ENCODE assay signal across 22 cellular contexts in the genomic region with DNA sequence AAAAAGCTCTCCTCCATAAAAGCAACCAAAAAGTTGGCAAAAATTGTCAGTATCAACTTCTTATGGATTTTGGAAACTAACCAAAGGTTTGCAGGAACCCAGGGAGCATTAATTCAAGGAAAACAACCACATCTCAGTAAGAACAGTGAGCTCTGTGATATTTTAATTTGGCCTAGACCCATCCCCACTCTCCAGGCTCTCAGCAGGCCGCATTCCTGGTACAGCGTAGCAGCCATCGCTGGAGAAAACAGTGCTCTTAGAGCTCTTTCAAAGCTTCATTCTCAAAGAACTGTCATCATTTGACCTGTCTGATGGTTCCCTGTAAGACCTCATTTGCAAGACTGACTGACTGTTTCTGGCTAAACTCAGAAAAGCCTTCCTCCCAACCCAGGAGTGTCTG.
DNase-seq lines count a peak whose midpoint lies in the region; ATAC-seq and TF ChIP-seq lines count a peak whose summit lies in the region.
"Had no signal": no experiment of that assay in that cellular context is flagged by ENCODE, and none has a peak within 500 bp of the region (broad histone marks: within the 10 kb centered on the region; RNA-seq: fewer than 3 reads in every experiment).

No MANE protein-coding gene starts in this region.

- peak overlapping the region; percentile 35 for H3K4me2 ChIP-seq in GM23338

- DNase-seq in GM23338 (ENCODE audit: low spot score) = peak; percentile 78
- peak; percentile 50 for DNase-seq in iPS DF 19.7 (ENCODE audit: low read depth, low spot score)
- no peak for DNase-seq in caudate nucleus (lab: John Stamatoyannopoulos, UW)
- no peak for DNase-seq in NAMALWA (ENCODE audit: low spot score)
- no peak for DNase-seq in NCI-H1092 (lab: John Stamatoyannopoulos, UW)
- no peak for DNase-seq in NOMO-1 treated with DMSO at 0.1 percent for 48 hours (lab: John Stamatoyannopoulos, UW; ENCODE audit: unreplicated experiment)
- DNase-seq: activated B cell treated with CpG ODN at 0.5 μM for 24 hours; CD4-positive, alpha-beta T cell; DMS79 treated with DMSO at 0.1 percent for 48 hours; erythroblast; KG1; kidney glomerular epithelial cell; NCI-H1092 treated with DMSO at 0.1 percent for 48 hours; NCI-H2171 had no signal

- H3K4me3 Mint-ChIP-seq in GM23338 = peak overlapping the region; percentile 52
- H3K4me3 Mint-ChIP-seq in brain = no peak overlapping the region
- H3K4me3 Mint-ChIP-seq: activated B cell treated with CpG ODN at 0.5 μM for 24 hours; CD4-positive, alpha-beta T cell; dendritic cell treated with granulocyte-macrophage colony-stimulating factor and Interleukin-4, amounts not matched to agents 40 ng/mL and 50 ng/mL, for 4 days; stimulated activated memory B cell treated with anti-CD40 and anti-IgM and Interleukin-4, amounts not matched to agents 10 μg/mL and 1 μg/mL and 100 μg/mL, for 72 hours; T-helper 1 cell treated with Interleukin-12 subunit alpha and Interleukin-12 subunit beta and Interleukin-4 antibody, amounts not matched to agents 30 μg/mL and 1 μg/mL, for 36 hours had no signal

- H2AFZ ChIP-seq in GM23338 (no peak overlapping the region), neuron (ENCODE audit: low read depth, low read length) (peak overlapping the region; percentile 18)

- H3K27ac Mint-ChIP-seq in GM23338 (peak overlapping the region; percentile 61; the same call in 1 of the 2 replicates), brain (peak overlapping the region in 4 of 5 experiments; percentile 21 to 86 (median 80))
- H3K27ac Mint-ChIP-seq: activated B cell treated with CpG ODN at 0.5 μM for 24 hours; activated T-helper 2 cell treated with anti-CD3 and anti-CD28 coated beads, Interferon-gamma antibody, Interleukin-2, Interleukin-4, amounts not matched to agents 10 μg/mL and 5 μg/mL and 100 μg/mL, durations not matched to agents 14 hours and 24 hours and 36 hours; dendritic cell treated with granulocyte-macrophage colony-stimulating factor and Interleukin-4, amounts not matched to agents 40 ng/mL and 50 ng/mL, for 4 days; stimulated activated memory B cell treated with anti-CD40 and anti-IgM and Interleukin-4, amounts not matched to agents 10 μg/mL and 1 μg/mL and 100 μg/mL, for 72 hours had no signal

- H3K36me3 Mint-ChIP-seq in GM23338 (ENCODE audit: low read depth) (peaks cover 37% of the 10 kb centered on the region), brain (peaks cover 57% of the 10 kb centered on the region)

- peaks cover 4% of the 10 kb centered on the region for H3K9me3 ChIP-seq in neuron (ENCODE audit: low read length)

- H3K9me3 Mint-ChIP-seq in GM23338 = peaks cover 18% of the 10 kb centered on the region; the same call in 2 of the 3 replicates
- peaks cover 15 to 24% (median 20%) of the 10 kb centered on the region in 5 experiments for H3K9me3 Mint-ChIP-seq in brain
- H3K9me3 Mint-ChIP-seq: activated B cell treated with CpG ODN at 0.5 μM for 24 hours had no signal

- H3K27me3 Mint-ChIP-seq in GM23338 (ENCODE audit: insufficient read depth, low read depth, poor library complexity) (no peaks in the 10 kb centered on the region), brain (no peaks in the 10 kb centered on the region)
- H3K27me3 Mint-ChIP-seq: activated B cell treated with CpG ODN at 0.5 μM for 24 hours; CD4-positive, alpha-beta T cell; dendritic cell treated with granulocyte-macrophage colony-stimulating factor and Interleukin-4, amounts not matched to agents 40 ng/mL and 50 ng/mL, for 4 days; progenitor cell of endocrine pancreas; stimulated activated memory B cell treated with anti-CD40 and anti-IgM and Interleukin-4, amounts not matched to agents 10 μg/mL and 1 μg/mL and 100 μg/mL, for 72 hours had no signal

- H3K27ac ChIP-seq in GM23338 (ENCODE audit: low read depth) (peak overlapping the region; percentile 40), caudate nucleus (ENCODE audit: low read depth, low read length) (no peak overlapping the region)
- H3K27ac ChIP-seq: HL-60 had no signal

- ATAC-seq in GM23338 = peak; percentile 99
- ATAC-seq: stimulated activated memory B cell treated with anti-CD40 and anti-IgM and Interleukin-4, amounts not matched to agents 10 μg/mL and 1 μg/mL and 100 μg/mL, for 72 hours had no signal

- H3K27me3 ChIP-seq in GM23338 (ENCODE audit: insufficient read depth) (no peaks in the 10 kb centered on the region), neuron (ENCODE audit: insufficient read depth, low read length) (no peaks in the 10 kb centered on the region)

- peaks cover 51% of the 10 kb centered on the region for H3K79me2 ChIP-seq in GM23338 (replicated peaks; ENCODE audit: insufficient read depth)

- H4K20me1 ChIP-seq in GM23338 (replicated peaks; ENCODE audit: insufficient read depth) = peaks cover 7% of the 10 kb centered on the region; the same call in 1 of the 2 replicates

- H3K36me3 ChIP-seq in GM23338 (ENCODE audit: insufficient read depth) (no peaks in the 10 kb centered on the region), neuron (ENCODE audit: insufficient read depth, low read length) (peaks cover 6% of the 10 kb centered on the region)

- H3K4me1 ChIP-seq in GM23338 (ENCODE audit: insufficient read depth) (peaks cover 18% of the 10 kb centered on the region), neuron (ENCODE audit: insufficient read depth, low read length) (peaks cover 14% of the 10 kb centered on the region)

- H3K4me1 Mint-ChIP-seq in GM23338 (peaks cover 34% of the 10 kb centered on the region), brain (peaks cover 30% of the 10 kb centered on the region)
- H3K4me1 Mint-ChIP-seq: activated B cell treated with CpG ODN at 0.5 μM for 24 hours had no signal

- no peaks in the 10 kb centered on the region for H3F3A ChIP-seq in GM23338 (replicated peaks; ENCODE audit: low read depth)

- H3K4me3 ChIP-seq in GM23338 (no peak overlapping the region), neuron (ENCODE audit: low read length) (peak overlapping the region; percentile 2)

- TF ChIP-seq CTCF in GM23338 (conservative IDR thresholded peaks at IDR 0.05; ENCODE audit: low read depth in 2 of 2) (no peak), brain (conservative IDR thresholded peaks at IDR 0.05) (no peak)

- no peaks in the 10 kb centered on the region for H3K9me2 ChIP-seq in GM23338 (ENCODE audit: insufficient read depth)

TF ChIP-seq in GM23338, 12 proteins besides CTCF, POLR2A, EP300 and RAD21 (continues in another document):
- TF ChIP-seq NANOG (IDR thresholded peaks at IDR 0.05; ENCODE audit: borderline replicate concordance) = 0 out of 2 replicates have a peak, but pooled peaks have one; percentile 8
- peak; percentile 69; the same call in 1 of the 2 replicates for TF ChIP-seq ZNF462 (CRISPR knock-in tag; IDR thresholded peaks at IDR 0.05)
- no peak for TF ChIP-seq ZNF331 (CRISPR knock-in tag; IDR thresholded peaks at IDR 0.05; ENCODE audit: low read depth)

Comparison
In these comparisons a context has a peak if more than half of its experiments do, and no peak if none do; other contexts are left out.
1. DNase-seq: peak in GM23338 (single experiment) and iPS DF 19.7 (single experiment); none in caudate nucleus (0 of 61), NAMALWA (single experiment), NCI-H1092 (single experiment) and NOMO-1 treated with DMSO at 0.1 percent for 48 hours (single experiment).